In the genomic region with DNA sequence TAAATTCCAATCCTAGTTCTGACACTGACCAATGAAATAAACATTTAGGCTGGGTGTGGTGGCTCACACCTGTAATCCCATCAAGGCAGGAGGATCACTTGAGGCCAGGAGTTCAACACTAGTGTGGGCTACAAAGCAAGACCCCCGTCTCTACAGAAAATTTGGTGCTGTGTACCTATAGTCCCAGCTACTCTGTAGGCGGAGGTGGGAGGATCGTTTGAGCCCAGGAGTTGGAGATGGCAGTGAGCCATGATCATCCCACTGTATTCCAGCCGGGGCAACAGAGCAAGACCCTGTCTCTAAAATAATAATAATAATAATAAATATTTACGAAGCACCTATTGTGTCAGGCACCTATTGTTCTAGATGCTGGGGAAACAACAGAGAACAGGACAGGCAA, we compare ENCODE assay signal across 15 cellular contexts. TPM values are rescaled to one million over a fixed set of nuclear protein-coding genes. Genes with fewer than 3 reads are reported as not detected.
DNase-seq lines count a peak whose midpoint lies in the region; ATAC-seq and TF ChIP-seq lines count a peak whose summit lies in the region.
"Had no signal": no experiment of that assay in that cellular context is flagged by ENCODE, and none has a peak within 500 bp of the region (broad histone marks: within the 10 kb centered on the region; RNA-seq: fewer than 3 reads in every experiment).

No MANE protein-coding gene starts in this region.

- TF ChIP-seq POLR2A in upper lobe of left lung (IDR thresholded peaks at IDR 0.05): no peak

- no peak overlapping the region for H3K27ac ChIP-seq in naive thymus-derived CD4-positive, alpha-beta T cell (ENCODE audit: low read depth, low read length)
- H3K27ac ChIP-seq in upper lobe of left lung: no peak overlapping the region

- H3K9me3 ChIP-seq in naive thymus-derived CD4-positive, alpha-beta T cell (ENCODE audit: control insufficient read depth in 2 of 3, low read length in 3 of 3): no peaks in the 10 kb centered on the region
- H3K9me3 ChIP-seq in upper lobe of left lung: no peaks in the 10 kb centered on the region

- POLR2A ChIA-PET in activated CD8-positive, alpha-beta T cell treated with anti-CD3 and anti-CD28 coated beads, Interleukin-2, amount 10 ng/mL, durations not matched to agents 7 days and 5 days (lab: Charles Lee): no interaction called here
- POLR2A ChIA-PET in naive thymus-derived CD4-positive, alpha-beta T cell (lab: Charles Lee): interaction anchor here (1.1 to 1.3 kb wide), 2 partner anchors 9 to 150 kb away, joined by 3 read pairs; no protein-coding TSS in a partner anchor

- peaks cover 2 to 7% of the 10 kb centered on the region in 2 donors for H3K4me1 ChIP-seq in naive thymus-derived CD4-positive, alpha-beta T cell (ENCODE audit: control insufficient read depth in 2 of 2, insufficient read depth in 2 of 2, low read length in 2 of 2)
- peaks cover 6 to 19% (median 9%) of the 10 kb centered on the region in 4 donors for H3K4me1 ChIP-seq in upper lobe of left lung

- no peaks in the 10 kb centered on the region for H3K27me3 Mint-ChIP-seq in activated naive CD8-positive, alpha-beta T cell treated with anti-CD3 and anti-CD28 coated beads for 36 hours
- H3K27me3 Mint-ChIP-seq in activated naive CD8-positive, alpha-beta T cell treated with anti-CD3 and anti-CD28 coated beads, Interleukin-2, amount 50 U/mL, for 24 hours: no peaks in the 10 kb centered on the region
- H3K27me3 Mint-ChIP-seq in activated CD8-positive, alpha-beta T cell treated with anti-CD3 and anti-CD28 coated beads, Interleukin-2, amount 10 ng/mL, durations not matched to agents 7 days and 5 days (ENCODE audit: low read depth): no peaks in the 10 kb centered on the region
- H3K27me3 Mint-ChIP-seq in naive thymus-derived CD4-positive, alpha-beta T cell: no peaks in the 10 kb centered on the region

- peak overlapping the region; percentile 66 for H3K27ac Mint-ChIP-seq in activated naive CD8-positive, alpha-beta T cell treated with anti-CD3 and anti-CD28 coated beads for 36 hours
- H3K27ac Mint-ChIP-seq in activated naive CD8-positive, alpha-beta T cell treated with anti-CD3 and anti-CD28 coated beads, Interleukin-2, amount 50 U/mL, for 24 hours: no peak overlapping the region
- H3K27ac Mint-ChIP-seq in activated CD8-positive, alpha-beta T cell treated with anti-CD3 and anti-CD28 coated beads, Interleukin-2, amount 10 ng/mL, durations not matched to agents 7 days and 5 days: peak overlapping the region; percentile 31
- peak overlapping the region in 5 of 9 donors; percentile 23 to 88 (median 76) for H3K27ac Mint-ChIP-seq in naive thymus-derived CD4-positive, alpha-beta T cell
- H3K27ac Mint-ChIP-seq: HFFc6 had no signal

- no peak for ATAC-seq in activated naive CD8-positive, alpha-beta T cell treated with anti-CD3 and anti-CD28 coated beads, Interleukin-2, amount 50 U/mL, for 24 hours
- no peak for ATAC-seq in activated CD8-positive, alpha-beta T cell treated with anti-CD3 and anti-CD28 coated beads, Interleukin-2, amount 10 ng/mL, durations not matched to agents 7 days and 5 days
- no peak for ATAC-seq in naive thymus-derived CD4-positive, alpha-beta T cell
- ATAC-seq in upper lobe of left lung (ENCODE audit: low FRiP score in 2 of 2): no peak

- TF ChIP-seq CTCF in upper lobe of left lung (IDR thresholded peaks at IDR 0.05): no peak

- no peaks in the 10 kb centered on the region for H3K9me3 Mint-ChIP-seq in activated naive CD8-positive, alpha-beta T cell treated with anti-CD3 and anti-CD28 coated beads for 36 hours
- H3K9me3 Mint-ChIP-seq in activated naive CD8-positive, alpha-beta T cell treated with anti-CD3 and anti-CD28 coated beads, Interleukin-2, amount 50 U/mL, for 24 hours: no peaks in the 10 kb centered on the region
- H3K9me3 Mint-ChIP-seq in activated CD8-positive, alpha-beta T cell treated with anti-CD3 and anti-CD28 coated beads, Interleukin-2, amount 10 ng/mL, durations not matched to agents 7 days and 5 days (ENCODE audit: insufficient read depth): no peaks in the 10 kb centered on the region
- no peaks in the 10 kb centered on the region for H3K9me3 Mint-ChIP-seq in naive thymus-derived CD4-positive, alpha-beta T cell
- H3K9me3 Mint-ChIP-seq: HFFc6 had no signal

- peaks cover 0 to 21% (median 0%) of the 10 kb centered on the region in 3 experiments for H3K36me3 ChIP-seq in naive thymus-derived CD4-positive, alpha-beta T cell (ENCODE audit: control insufficient read depth in 2 of 3, insufficient read depth in 3 of 3, low read length in 3 of 3)
- peaks cover 14 to 57% (median 28%) of the 10 kb centered on the region in 4 donors for H3K36me3 ChIP-seq in upper lobe of left lung

- no peak overlapping the region for H3K4me3 Mint-ChIP-seq in activated naive CD8-positive, alpha-beta T cell treated with anti-CD3 and anti-CD28 coated beads for 36 hours
- H3K4me3 Mint-ChIP-seq in activated naive CD8-positive, alpha-beta T cell treated with anti-CD3 and anti-CD28 coated beads, Interleukin-2, amount 50 U/mL, for 24 hours: no peak overlapping the region
- no peak overlapping the region for H3K4me3 Mint-ChIP-seq in activated CD8-positive, alpha-beta T cell treated with anti-CD3 and anti-CD28 coated beads, Interleukin-2, amount 10 ng/mL, durations not matched to agents 7 days and 5 days
- H3K4me3 Mint-ChIP-seq in naive thymus-derived CD4-positive, alpha-beta T cell: peak overlapping the region in 1 of 10 donors; percentile 2
- H3K4me3 Mint-ChIP-seq: HFFc6 had no signal

- CTCF ChIA-PET in activated CD8-positive, alpha-beta T cell treated with anti-CD3 and anti-CD28 coated beads, Interleukin-2, amount 10 ng/mL, durations not matched to agents 7 days and 5 days (lab: Charles Lee): interaction anchor here (1.3 to 3.9 kb wide), 3 partner anchors 24 to 142 kb away, joined by 3 to 28 read pairs (median 3); no protein-coding TSS in a partner anchor
- CTCF ChIA-PET in naive thymus-derived CD4-positive, alpha-beta T cell (lab: Charles Lee): interaction anchor here (0.6 to 1.2 kb wide), 3 partner anchors 15 to 507 kb away, joined by 3 to 4 read pairs (median 3); a partner anchor contains a TSS

- no peak overlapping the region for H3K4me3 ChIP-seq in naive thymus-derived CD4-positive, alpha-beta T cell (ENCODE audit: low read length)
- no peak overlapping the region for H3K4me3 ChIP-seq in upper lobe of left lung

- H3K27me3 ChIP-seq in naive thymus-derived CD4-positive, alpha-beta T cell (ENCODE audit: control insufficient read depth in 2 of 2, insufficient read depth in 2 of 2, low read length in 2 of 2): no peaks in the 10 kb centered on the region
- no peaks in the 10 kb centered on the region for H3K27me3 ChIP-seq in upper lobe of left lung

- no peak for DNase-seq in activated naive CD8-positive, alpha-beta T cell treated with anti-CD3 and anti-CD28 coated beads for 36 hours
- DNase-seq in activated naive CD8-positive, alpha-beta T cell treated with anti-CD3 and anti-CD28 coated beads, Interleukin-2, amount 50 U/mL, for 24 hours: no peak
- no peak for DNase-seq in activated CD8-positive, alpha-beta T cell treated with anti-CD3 and anti-CD28 coated beads, Interleukin-2, amount 10 ng/mL, durations not matched to agents 7 days and 5 days
- no peak for DNase-seq in naive thymus-derived CD4-positive, alpha-beta T cell
- no peak for DNase-seq in DMS114 treated with DMSO at 0.1 percent for 48 hours (lab: John Stamatoyannopoulos, UW; ENCODE audit: unreplicated experiment)
- DNase-seq in stimulated activated CD4-positive, alpha-beta T cell treated with anti-CD3 and anti-CD28 coated beads, Interleukin-15, amount 100 ng/mL, for 24 hours: no peak
- DNase-seq in upper lobe of left lung: no peak
- DNase-seq: DMS153, EL, HFFc6, KBM-7, NCI-H1092, NCI-H226, NCI-H526 treated with DMSO at 0.1 percent for 48 hours had no signal

- intact Hi-C loops in naive thymus-derived CD4-positive, alpha-beta T cell (cut with micrococcal nuclease): no loop called here

- 83% methylated on average over 5 of the region's 5 CpGs for WGBS in upper lobe of left lung, 2 donors

- H3K36me3 Mint-ChIP-seq in activated naive CD8-positive, alpha-beta T cell treated with anti-CD3 and anti-CD28 coated beads for 36 hours: peaks cover 41% of the 10 kb centered on the region
- peaks cover 34% of the 10 kb centered on the region for H3K36me3 Mint-ChIP-seq in activated naive CD8-positive, alpha-beta T cell treated with anti-CD3 and anti-CD28 coated beads, Interleukin-2, amount 50 U/mL, for 24 hours (ENCODE audit: low read depth)
- peaks cover 37% of the 10 kb centered on the region for H3K36me3 Mint-ChIP-seq in activated CD8-positive, alpha-beta T cell treated with anti-CD3 and anti-CD28 coated beads, Interleukin-2, amount 10 ng/mL, durations not matched to agents 7 days and 5 days (ENCODE audit: low read depth)
- peaks cover 0 to 16% (median 12%) of the 10 kb centered on the region in 5 donors for H3K36me3 Mint-ChIP-seq in naive thymus-derived CD4-positive, alpha-beta T cell

- no peak for TF ChIP-seq EP300 in upper lobe of left lung (IDR thresholded peaks at IDR 0.05)

- H3K4me1 Mint-ChIP-seq in activated naive CD8-positive, alpha-beta T cell treated with anti-CD3 and anti-CD28 coated beads for 36 hours: peaks cover 21% of the 10 kb centered on the region
- peaks cover 32% of the 10 kb centered on the region for H3K4me1 Mint-ChIP-seq in activated naive CD8-positive, alpha-beta T cell treated with anti-CD3 and anti-CD28 coated beads, Interleukin-2, amount 50 U/mL, for 24 hours
- H3K4me1 Mint-ChIP-seq in activated CD8-positive, alpha-beta T cell treated with anti-CD3 and anti-CD28 coated beads, Interleukin-2, amount 10 ng/mL, durations not matched to agents 7 days and 5 days (ENCODE audit: low read depth): peaks cover 27% of the 10 kb centered on the region
- H3K4me1 Mint-ChIP-seq in naive thymus-derived CD4-positive, alpha-beta T cell: peaks cover 13 to 32% (median 25%) of the 10 kb centered on the region in 7 donors

RNA-seq across cellular contexts. Expression of a gene that starts 6.7 kb away (rescaled TPM):
- 10 to 100 TPM; 19.8 to 24.6 TPM for total RNA-seq in activated naive CD8-positive, alpha-beta T cell treated with anti-CD3 and anti-CD28 coated beads for 36 hours
- total RNA-seq in activated CD8-positive, alpha-beta T cell treated with anti-CD3 and anti-CD28 coated beads, Interleukin-2, amount 10 ng/mL, durations not matched to agents 7 days and 5 days: 10 to 100 TPM; 11.2 to 14.0 TPM
- 10 to 100 TPM; 13.5 to 43.8 (median 18.9) TPM for total RNA-seq in naive thymus-derived CD4-positive, alpha-beta T cell
- 1 to 10 TPM in 1 of 2 donors, under 1 TPM in 1; 0.32 to 1.1 TPM for polyA plus RNA-seq in naive thymus-derived CD4-positive, alpha-beta T cell
- 10 to 100 TPM; 17.2 to 25.1 (median 23.2) TPM for total RNA-seq in upper lobe of left lung

RNA-seq across cellular contexts. Expression of a gene that starts 7.1 kb away (rescaled TPM):
- total RNA-seq in activated naive CD8-positive, alpha-beta T cell treated with anti-CD3 and anti-CD28 coated beads for 36 hours: 10 to 100 TPM; 11.7 to 14.9 TPM
- 10 to 100 TPM; 14.1 to 17.3 TPM for total RNA-seq in activated CD8-positive, alpha-beta T cell treated with anti-CD3 and anti-CD28 coated beads, Interleukin-2, amount 10 ng/mL, durations not matched to agents 7 days and 5 days
- total RNA-seq in naive thymus-derived CD4-positive, alpha-beta T cell: 10 to 100 TPM in 4 of 5 experiments, 1 to 10 TPM in 1; 9.4 to 20.6 (median 19.5) TPM
- polyA plus RNA-seq in naive thymus-derived CD4-positive, alpha-beta T cell: 10 to 100 TPM in 1 of 2 donors, 1 to 10 TPM in 1; 8.6 to 15.7 TPM
- 10 to 100 TPM in 3 of 6 donors, 1 to 10 TPM in 3; 3.1 to 15.6 (median 7.8) TPM for total RNA-seq in upper lobe of left lung

RNA-seq across cellular contexts. Expression of a gene that starts 13.7 kb away (rescaled TPM):
- 10 to 100 TPM; 14.3 to 16.8 TPM for total RNA-seq in activated naive CD8-positive, alpha-beta T cell treated with anti-CD3 and anti-CD28 coated beads for 36 hours
- total RNA-seq in activated CD8-positive, alpha-beta T cell treated with anti-CD3 and anti-CD28 coated beads, Interleukin-2, amount 10 ng/mL, durations not matched to agents 7 days and 5 days: 1 to 10 TPM; 7.4 to 8.9 TPM
- total RNA-seq in naive thymus-derived CD4-positive, alpha-beta T cell: 1 to 10 TPM in 2 of 5 experiments, under 1 TPM in 3; 0.27 to 5.8 (median 0.59) TPM
- polyA plus RNA-seq in naive thymus-derived CD4-positive, alpha-beta T cell: under 1 TPM in 1 of 2 donors, not detected in 1; 0.49 TPM
- 1 to 10 TPM; 1.8 to 9.4 (median 4.1) TPM for total RNA-seq in upper lobe of left lung
- total RNA-seq: MCF 10A had no signal

RNA-seq across cellular contexts. Expression of a gene that starts 13.9 kb away (rescaled TPM):
- total RNA-seq in activated naive CD8-positive, alpha-beta T cell treated with anti-CD3 and anti-CD28 coated beads for 36 hours: 10 to 100 TPM; 35.4 to 36.8 TPM
- total RNA-seq in activated CD8-positive, alpha-beta T cell treated with anti-CD3 and anti-CD28 coated beads, Interleukin-2, amount 10 ng/mL, durations not matched to agents 7 days and 5 days: 10 to 100 TPM; 46.5 to 48.4 TPM
- total RNA-seq in naive thymus-derived CD4-positive, alpha-beta T cell: 10 to 100 TPM; 32.0 to 36.1 (median 35.4) TPM
- 10 to 100 TPM; 27.2 to 34.8 TPM for polyA plus RNA-seq in naive thymus-derived CD4-positive, alpha-beta T cell
- 10 to 100 TPM; 24.2 to 30.1 (median 26.4) TPM for total RNA-seq in upper lobe of left lung

RNA-seq across cellular contexts. Expression of a gene that starts 22.6 kb away (rescaled TPM):
- under 1 TPM; 0.54 to 0.60 TPM for total RNA-seq in activated naive CD8-positive, alpha-beta T cell treated with anti-CD3 and anti-CD28 coated beads for 36 hours
- under 1 TPM; 0.71 to 0.73 TPM for total RNA-seq in activated CD8-positive, alpha-beta T cell treated with anti-CD3 and anti-CD28 coated beads, Interleukin-2, amount 10 ng/mL, durations not matched to agents 7 days and 5 days
- 1 to 10 TPM in 3 of 5 experiments, under 1 TPM in 2; 0.56 to 1.7 (median 1.1) TPM for total RNA-seq in naive thymus-derived CD4-positive, alpha-beta T cell
- 1 to 10 TPM in 1 of 2 donors, under 1 TPM in 1; 0.97 to 1.3 TPM for polyA plus RNA-seq in naive thymus-derived CD4-positive, alpha-beta T cell
- 1 to 10 TPM in 2 of 6 donors, under 1 TPM in 3, not detected in 1; 0.17 to 2.1 (median 0.30) TPM for total RNA-seq in upper lobe of left lung
